ENCODE assay signal across 2 cellular contexts in the genomic region with DNA sequence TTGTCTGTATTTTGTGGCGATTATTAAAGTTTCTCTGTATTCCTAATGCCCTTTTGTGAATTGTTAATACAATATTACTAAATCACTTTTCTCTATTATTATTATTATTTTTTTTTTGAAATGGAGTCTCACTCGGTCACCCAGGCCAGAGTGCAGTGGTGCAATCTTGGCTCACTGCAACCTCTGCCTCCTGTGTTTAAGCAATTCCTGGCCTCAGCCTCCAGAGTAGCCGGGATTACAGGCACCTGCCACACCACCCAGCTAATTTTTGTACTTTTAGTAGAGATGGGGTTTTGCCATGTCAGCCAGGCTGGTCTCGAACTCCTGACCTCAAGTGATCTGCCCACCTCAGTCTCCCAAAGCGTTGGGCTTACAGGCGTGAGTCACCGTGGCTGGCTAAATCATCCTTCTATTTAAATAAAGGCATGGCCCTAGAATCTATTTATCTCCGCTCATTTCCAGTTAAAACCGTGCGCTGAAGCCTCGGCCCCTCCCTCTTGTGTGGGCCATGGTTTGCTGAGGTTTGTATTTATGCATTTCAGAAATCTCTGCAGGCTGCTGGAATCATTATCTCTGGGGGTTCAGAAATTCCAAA.
TF ChIP-seq lines count a peak whose summit lies in the region.

No MANE protein-coding gene starts in this region.

TF ChIP-seq in liver, 16 proteins besides CTCF, POLR2A, EP300 and RAD21 (continued from another document):
- TF ChIP-seq, protein P1, sequence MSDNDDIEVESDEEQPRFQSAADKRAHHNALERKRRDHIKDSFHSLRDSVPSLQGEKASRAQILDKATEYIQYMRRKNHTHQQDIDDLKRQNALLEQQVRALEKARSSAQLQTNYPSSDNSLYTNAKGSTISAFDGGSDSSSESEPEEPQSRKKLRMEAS (IDR thresholded peaks at IDR 0.05): no peak
- TF ChIP-seq RXRA (IDR thresholded peaks at IDR 0.05): peak in 1 of 2 donors; percentile 14

TF ChIP-seq in HepG2, 621 proteins besides CTCF, POLR2A, EP300 and RAD21 (continued from another document):
- TF ChIP-seq, protein P2, sequence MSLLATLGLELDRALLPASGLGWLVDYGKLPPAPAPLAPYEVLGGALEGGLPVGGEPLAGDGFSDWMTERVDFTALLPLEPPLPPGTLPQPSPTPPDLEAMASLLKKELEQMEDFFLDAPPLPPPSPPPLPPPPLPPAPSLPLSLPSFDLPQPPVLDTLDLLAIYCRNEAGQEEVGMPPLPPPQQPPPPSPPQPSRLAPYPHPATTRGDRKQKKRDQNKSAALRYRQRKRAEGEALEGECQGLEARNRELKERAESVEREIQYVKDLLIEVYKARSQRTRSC (CRISPR knock-in tag; IDR thresholded peaks at IDR 0.05; ENCODE audit: low read depth): no peak
